In the genomic region with DNA sequence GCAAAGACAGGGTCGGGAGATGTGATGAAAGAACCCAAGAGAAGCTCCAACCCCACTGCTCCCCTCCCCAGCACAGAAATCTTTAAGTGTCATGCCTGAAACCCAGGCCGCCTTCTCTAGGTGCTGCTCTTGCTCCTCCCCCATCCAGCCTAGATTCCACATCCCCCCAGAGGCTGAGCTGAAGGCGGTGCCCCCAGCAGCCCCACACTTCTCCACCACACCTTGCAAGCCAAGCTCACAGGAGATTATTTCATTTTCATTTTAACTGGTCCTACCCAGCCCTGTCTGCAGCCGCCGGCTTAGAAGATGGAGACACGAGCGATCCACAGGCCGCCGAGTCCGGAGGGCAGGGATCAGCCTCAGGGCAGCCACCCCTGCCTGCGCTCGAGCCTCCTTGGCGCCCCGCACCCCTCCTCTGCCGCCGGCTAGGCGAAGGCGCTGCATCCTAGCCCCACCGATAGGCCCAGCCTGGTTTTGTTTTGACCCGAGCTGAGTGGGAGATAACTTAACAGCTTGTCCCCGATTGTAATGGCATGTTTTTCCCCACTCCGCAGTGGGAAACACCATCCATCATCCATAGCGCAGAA, we compare ENCODE assay signal across 23 cellular contexts.
DNase-seq lines count a peak whose midpoint lies in the region; TF ChIP-seq lines count a peak whose summit lies in the region.
"Had no signal": no experiment of that assay in that cellular context is flagged by ENCODE, and none has a peak within 500 bp of the region (broad histone marks: within the 10 kb centered on the region; RNA-seq: fewer than 3 reads in every experiment).

No MANE protein-coding gene starts in this region.

- H3K9ac ChIP-seq in BLaER1: no peak overlapping the region

- H3K4me3 ChIP-seq in BLaER1 (no peak overlapping the region), WERI-Rb-1 (ENCODE audit: low read depth, low read length) (no peak overlapping the region), osteoblast (ENCODE audit: insufficient read depth, low read length) (no peak overlapping the region), SJCRH30 (no peak overlapping the region), HAP-1 (no peak overlapping the region)
- H3K4me3 ChIP-seq: GM12878, PC-9 had no signal

- DNase-seq in WERI-Rb-1 (no peak), glutamatergic neuron (no peak), osteoblast (ENCODE audit: insufficient read length, low spot score, missing footprints) (peak; percentile 84), SJCRH30 (no peak), NCI-H2107 treated with DMSO at 0.1 percent for 48 hours (lab: John Stamatoyannopoulos, UW; ENCODE audit: unreplicated experiment) (no peak), HAP-1 (ENCODE audit: low spot score in 2 of 2) (no peak)
- DNase-seq in central memory CD4-positive, alpha-beta T cell: no peak
- DNase-seq: AML-193; CD8-positive, alpha-beta memory T cell; DMS 273 treated with DMSO at 0.1 percent for 48 hours; DMS79; EL; GDM1; GOT3; NCI-H1092; NCI-H1417 treated with DMSO at 0.1 percent for 48 hours; NCI-H187 treated with DMSO at 0.1 percent for 48 hours; NCI-H748 treated with DMSO at 0.1 percent for 48 hours; NK-92 treated with Interleukin-12 subunit alpha and Interleukin-12 subunit beta, amount 100 ng/mL, for 24 hours; PC-9 had no signal

- peaks cover 5% of the 10 kb centered on the region for H3K36me3 Mint-ChIP-seq in glutamatergic neuron (ENCODE audit: unreplicated experiment)
- H3K36me3 Mint-ChIP-seq: CD14-positive monocyte; CD8-positive, alpha-beta memory T cell had no signal

- H3K27me3 ChIP-seq in BLaER1: peaks cover 50% of the 10 kb centered on the region
- H3K27me3 ChIP-seq in WERI-Rb-1 (ENCODE audit: insufficient read depth, low read depth, severe bottlenecking): no peaks in the 10 kb centered on the region
- H3K27me3 ChIP-seq in osteoblast (ENCODE audit: insufficient read depth, low read length): no peaks in the 10 kb centered on the region
- H3K27me3 ChIP-seq in SJCRH30: peaks cover 70% of the 10 kb centered on the region
- H3K27me3 ChIP-seq in HAP-1 (ENCODE audit: low read depth): peaks cover 27% of the 10 kb centered on the region

- H3K27me3 Mint-ChIP-seq in glutamatergic neuron (ENCODE audit: unreplicated experiment): peaks cover 21% of the 10 kb centered on the region

- peaks cover 25% of the 10 kb centered on the region for H3K9me3 Mint-ChIP-seq in glutamatergic neuron (ENCODE audit: unreplicated experiment)
- H3K9me3 Mint-ChIP-seq: CD8-positive, alpha-beta memory T cell had no signal

- no peak overlapping the region for H3K27ac ChIP-seq in BLaER1
- peak overlapping the region; percentile 52 for H3K27ac ChIP-seq in WERI-Rb-1
- no peak overlapping the region for H3K27ac ChIP-seq in osteoblast (ENCODE audit: low read depth, low read length)
- H3K27ac ChIP-seq in SJCRH30: no peak overlapping the region
- H3K27ac ChIP-seq: PC-9 had no signal

- peak overlapping the region; percentile 73 for H3K27ac Mint-ChIP-seq in glutamatergic neuron (ENCODE audit: unreplicated experiment)
- H3K27ac Mint-ChIP-seq: CD14-positive monocyte; CD8-positive, alpha-beta memory T cell had no signal

- H3K79me2 ChIP-seq in osteoblast (ENCODE audit: insufficient read depth, low read length): no peaks in the 10 kb centered on the region

- peak overlapping the region; percentile 73 for H3K4me2 ChIP-seq in BLaER1
- no peak overlapping the region for H3K4me2 ChIP-seq in osteoblast (ENCODE audit: insufficient read depth, low read length)
- H3K4me2 ChIP-seq: PC-9 had no signal

- TF ChIP-seq CTCF in WERI-Rb-1 (IDR thresholded peaks at IDR 0.05; ENCODE audit: low read depth, low read length) (no peak), glutamatergic neuron (IDR thresholded peaks at IDR 0.05; ENCODE audit: partially characterized antibody, unreplicated experiment) (no peak), osteoblast (IDR thresholded peaks at IDR 0.05; ENCODE audit: extremely low read depth, low read depth, low read length) (no peak)

- no peak overlapping the region for H2AFZ ChIP-seq in osteoblast (ENCODE audit: low read length)
- H2AFZ ChIP-seq: PC-9 had no signal

- H3K4me3 Mint-ChIP-seq in glutamatergic neuron (ENCODE audit: unreplicated experiment): peak overlapping the region; percentile 61
- H3K4me3 Mint-ChIP-seq: CD14-positive monocyte; CD8-positive, alpha-beta memory T cell had no signal

- H3K36me3 ChIP-seq in BLaER1 (no peaks in the 10 kb centered on the region), WERI-Rb-1 (peaks cover 17% of the 10 kb centered on the region), osteoblast (ENCODE audit: insufficient read depth, low read length) (no peaks in the 10 kb centered on the region), SJCRH30 (no peaks in the 10 kb centered on the region), HAP-1 (replicated peaks) (no peaks in the 10 kb centered on the region)

- peaks cover 60% of the 10 kb centered on the region for H3K4me1 ChIP-seq in BLaER1
- no peaks in the 10 kb centered on the region for H3K4me1 ChIP-seq in osteoblast (ENCODE audit: insufficient read depth, low read length)
- no peaks in the 10 kb centered on the region for H3K4me1 ChIP-seq in SJCRH30
- no peaks in the 10 kb centered on the region for H3K4me1 ChIP-seq in HAP-1

- H4K20me1 ChIP-seq in BLaER1 (no peaks in the 10 kb centered on the region), osteoblast (ENCODE audit: insufficient read depth, low read length) (no peaks in the 10 kb centered on the region)

- peaks cover 34% of the 10 kb centered on the region for H3K4me1 Mint-ChIP-seq in glutamatergic neuron (ENCODE audit: low read depth, unreplicated experiment)
- H3K4me1 Mint-ChIP-seq: CD14-positive monocyte; CD8-positive, alpha-beta memory T cell had no signal

- H3K9me3 ChIP-seq in BLaER1 (no peaks in the 10 kb centered on the region), WERI-Rb-1 (ENCODE audit: severe bottlenecking) (no peaks in the 10 kb centered on the region), osteoblast (ENCODE audit: low read depth, low read length) (no peaks in the 10 kb centered on the region), SJCRH30 (replicated peaks) (no peaks in the 10 kb centered on the region), HAP-1 (no peaks in the 10 kb centered on the region)

- in situ Hi-C loops in HAP-1 (cut with MboI; ENCODE audit: low sequenced_read_pairs): no loop called here
